17 cellular contexts compared by ENCODE assay signal in genomic region chr17:13182450-13182849, GRCh38.
DNase-seq lines count a peak whose midpoint lies in the region; FAIRE-seq and TF ChIP-seq lines count a peak whose summit lies in the region.
"Had no signal": no experiment of that assay in that cellular context is flagged by ENCODE, and none has a peak within 500 bp of the region (broad histone marks: within the 10 kb centered on the region; RNA-seq: fewer than 3 reads in every experiment).

No MANE protein-coding gene starts in this region.

- H3K9me3 ChIP-seq in colonic mucosa, result no peaks in the 10 kb centered on the region
- H3K9me3 ChIP-seq in small intestine (ENCODE audit: control insufficient read depth, low read depth), result no peaks in the 10 kb centered on the region

- H3K4me1 Mint-ChIP-seq in glutamatergic neuron (ENCODE audit: low read depth, unreplicated experiment), result no peaks in the 10 kb centered on the region

- H3K27ac Mint-ChIP-seq in glutamatergic neuron (ENCODE audit: unreplicated experiment), result no peak overlapping the region
- H3K27ac Mint-ChIP-seq: CD8-positive, alpha-beta T cell had no signal

- FAIRE-seq in small intestine (lab: Jason Lieb, UNC), result no peak
- FAIRE-seq: D721Med, GM12878, GM18507 had no signal

- no peaks in the 10 kb centered on the region for H3K36me3 Mint-ChIP-seq in glutamatergic neuron (ENCODE audit: unreplicated experiment)
- H3K36me3 Mint-ChIP-seq: CD8-positive, alpha-beta T cell had no signal

- no peaks in the 10 kb centered on the region for H3K27me3 Mint-ChIP-seq in glutamatergic neuron (ENCODE audit: unreplicated experiment)

- H3K27ac ChIP-seq in colonic mucosa, result no peak overlapping the region
- H3K27ac ChIP-seq in small intestine (ENCODE audit: low read depth in 1 of 2, low read length in 1 of 2), result no peak overlapping the region
- H3K27ac ChIP-seq: GM23248 had no signal

- intact Hi-C loops in colonic mucosa (cut with DNase I), result no loop called here

- H3K4me3 Mint-ChIP-seq in glutamatergic neuron (ENCODE audit: unreplicated experiment), result no peak overlapping the region
- H3K4me3 Mint-ChIP-seq: CD8-positive, alpha-beta T cell had no signal

- H3K36me3 ChIP-seq in colonic mucosa (no peaks in the 10 kb centered on the region), small intestine (ENCODE audit: control insufficient read depth in 2 of 2, insufficient read depth in 2 of 2, low read length in 2 of 2) (no peaks in the 10 kb centered on the region)

- no peaks in the 10 kb centered on the region for H3K9me3 Mint-ChIP-seq in glutamatergic neuron (ENCODE audit: unreplicated experiment)

- in situ Hi-C loops in G401 (cut with HindIII; ENCODE audit: low sequenced_read_pairs), result no loop called here

- TF ChIP-seq CTCF in colonic mucosa (IDR thresholded peaks at IDR 0.05) (no peak), glutamatergic neuron (IDR thresholded peaks at IDR 0.05; ENCODE audit: partially characterized antibody, unreplicated experiment) (no peak)

- H3K9ac ChIP-seq in colonic mucosa (ENCODE audit: low read depth in 2 of 2, low read length in 2 of 2), result no peak overlapping the region
- H3K9ac ChIP-seq: GM23248 had no signal

- H3K4me1 ChIP-seq in colonic mucosa, result no peaks in the 10 kb centered on the region
- H3K4me1 ChIP-seq in small intestine (ENCODE audit: control insufficient read depth in 2 of 2, insufficient read depth in 1 of 2, low read depth in 1 of 2, low read length in 1 of 2), result no peaks in the 10 kb centered on the region

- H3K4me3 ChIP-seq in colonic mucosa (no peak overlapping the region), small intestine (ENCODE audit: low read depth in 1 of 2, low read length in 2 of 2) (no peak overlapping the region)
- H3K4me3 ChIP-seq: GM12878, GM23248 had no signal

- peak; percentile 14 for DNase-seq in DMS53 treated with DMSO at 0.1 percent for 48 hours (lab: John Stamatoyannopoulos, UW; ENCODE audit: unreplicated experiment)
- DNase-seq in NCI-H2029 treated with DMSO at 0.1 percent for 48 hours (lab: John Stamatoyannopoulos, UW), result peak; percentile 48
- DNase-seq in colonic mucosa, result peak; percentile 48
- peak; percentile 12 for DNase-seq in small intestine
- DNase-seq in G401 (ENCODE audit: low spot score), result no peak
- DNase-seq in NCI-H2081 (lab: John Stamatoyannopoulos, UW), result no peak
- no peak for DNase-seq in glutamatergic neuron
- DNase-seq: CD8-positive, alpha-beta T cell; DND-41; GDM1; GM23248; HCEC 1CT; NCI-H1694; NCI-H446 treated with DMSO at 0.1 percent for 48 hours had no signal

- H3K27me3 ChIP-seq in colonic mucosa (no peaks in the 10 kb centered on the region), small intestine (ENCODE audit: control insufficient read depth in 2 of 2, insufficient read depth in 2 of 2, low read length in 2 of 2) (no peaks in the 10 kb centered on the region)

Comparison
In these comparisons a context has a peak if more than half of its experiments do, and no peak if none do; other contexts are left out.
1. DNase-seq: peak in DMS53 treated with DMSO at 0.1 percent for 48 hours (single experiment), NCI-H2029 treated with DMSO at 0.1 percent for 48 hours (single experiment), colonic mucosa (single experiment) and small intestine (single experiment); none in G401 (single experiment), NCI-H2081 (0 of 2) and glutamatergic neuron (single experiment).